Comparison of ENCODE assay signal across 8 cellular contexts in the genomic region with DNA sequence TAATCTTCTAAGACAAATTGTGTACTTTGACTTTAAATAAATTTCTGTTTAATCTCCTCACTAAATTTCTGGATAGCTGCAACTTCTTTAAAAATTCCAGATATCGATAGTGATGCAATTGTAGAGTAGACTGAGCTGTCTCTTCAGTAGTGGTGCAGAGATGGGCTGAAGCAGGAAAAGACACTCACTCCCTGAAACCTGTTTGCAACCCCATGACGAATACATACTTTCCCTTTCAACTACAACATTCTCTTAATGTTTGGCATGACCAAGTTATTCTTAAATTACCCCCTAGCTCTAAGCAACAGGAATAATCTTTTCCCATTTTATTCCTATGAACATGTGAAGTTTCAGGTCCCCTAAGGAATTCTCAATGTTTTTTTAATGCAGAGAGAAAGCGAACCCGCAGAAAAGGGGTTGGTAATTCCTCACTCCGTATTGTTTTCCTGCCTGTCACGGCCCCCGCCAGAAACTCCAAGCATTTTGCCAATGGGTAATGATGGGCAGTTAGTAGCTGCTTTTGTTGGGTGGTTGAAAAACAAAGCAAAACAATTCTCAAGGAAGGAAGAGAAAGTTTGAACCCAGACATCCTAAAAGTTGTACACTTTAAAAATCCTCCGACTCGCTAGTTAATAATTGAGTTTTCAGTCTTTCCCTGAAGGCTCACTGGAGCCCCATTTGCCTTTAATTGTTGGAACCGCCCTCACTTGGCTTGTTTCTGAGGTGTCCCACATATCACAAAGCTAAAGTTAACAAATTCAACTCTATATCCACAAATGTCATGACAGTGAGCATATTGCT. TPM values are rescaled to one million over a fixed set of nuclear protein-coding genes. Genes with fewer than 3 reads are reported as not detected.
A peak's percentile ranks its signal among the peaks of the same experiment; 100 is the strongest.
DNase-seq lines count a peak whose midpoint lies in the region; ATAC-seq and TF ChIP-seq lines count a peak whose summit lies in the region.

No MANE protein-coding gene starts in this region.

- ATAC-seq in GM18519 (IDR thresholded peaks at IDR 0.05; ENCODE audit: low FRiP score, unreplicated experiment), result no peak

- CTCF ChIA-PET in CD4-positive, alpha-beta memory T cell (lab: Charles Lee; ENCODE audit: partially characterized antibody), result no interaction called here
- CTCF ChIA-PET in GM10248 (lab: Yijun Ruan, JAX), result interaction anchor here (0.8 to 1.4 kb wide), 3 partner anchors 9 to 16 kb away, joined by 3 read pairs; no protein-coding TSS in a partner anchor

- TF ChIP-seq CTCF in neutrophil (IDR thresholded peaks at IDR 0.05) (no peak), GM10248 (IDR thresholded peaks at IDR 0.05; ENCODE audit: control extremely low read depth, extremely low read depth, low read depth, missing control alignments) (no peak)

- no peaks in the 10 kb centered on the region for H3K36me3 Mint-ChIP-seq in CD4-positive, alpha-beta memory T cell

- H3K9me3 ChIP-seq in CD4-positive, alpha-beta memory T cell (ENCODE audit: control insufficient read depth in 1 of 2, low read length in 2 of 2), result no peaks in the 10 kb centered on the region
- no peaks in the 10 kb centered on the region for H3K9me3 ChIP-seq in neutrophil

- peaks cover 8% of the 10 kb centered on the region for H3K27me3 ChIP-seq in CD4-positive, alpha-beta memory T cell (ENCODE audit: insufficient read depth, low read length)
- peaks cover 53% of the 10 kb centered on the region for H3K27me3 ChIP-seq in neutrophil

- intact Hi-C loops in CD4-positive, alpha-beta memory T cell (cut with micrococcal nuclease), result no loop called here

- H3K36me3 ChIP-seq in CD4-positive, alpha-beta memory T cell (ENCODE audit: insufficient read depth, low read length), result no peaks in the 10 kb centered on the region
- no peaks in the 10 kb centered on the region for H3K36me3 ChIP-seq in neutrophil

- H3K4me3 ChIP-seq in CD4-positive, alpha-beta memory T cell (ENCODE audit: low read length in 2 of 2), result no peak overlapping the region
- peak overlapping the region; percentile 25 to 47 for H3K4me3 ChIP-seq in neutrophil (ENCODE audit: low read depth in 1 of 2, low read length in 1 of 2)

- H3K27ac Mint-ChIP-seq in CD4-positive, alpha-beta memory T cell, result no peak overlapping the region

- peak overlapping the region in 6 of 8 donors; percentile 5 to 65 (median 42) for H3K4me3 Mint-ChIP-seq in CD4-positive, alpha-beta memory T cell

- POLR2A ChIA-PET in CD4-positive, alpha-beta memory T cell (lab: Charles Lee; ENCODE audit: partially characterized antibody), result no interaction called here
- POLR2A ChIA-PET in GM10248 (lab: Yijun Ruan, JAX), result no interaction called here

- DNase-seq in CD4-positive, alpha-beta memory T cell, result no peak
- DNase-seq in NCI-H460 (ENCODE audit: extremely low read depth, low read depth), result peak; percentile 20
- peak; percentile 8 for DNase-seq in fibroblast of peridontal ligament (ENCODE audit: extremely low read depth)
- DNase-seq in activated CD4-positive, CD25-positive, alpha-beta regulatory T cell (lab: John Stamatoyannopoulos, UW), result no peak
- no peak for DNase-seq in activated CD4-positive, alpha-beta T cell treated with anti-CD3 and anti-CD28 coated beads, Interleukin-2, amount 50 U/mL, for 48 hours
- DNase-seq in GM10248 (ENCODE audit: extremely low spot score), result no peak

- H3K9me3 Mint-ChIP-seq in CD4-positive, alpha-beta memory T cell, result no peaks in the 10 kb centered on the region

- no peak overlapping the region for H3K27ac ChIP-seq in CD4-positive, alpha-beta memory T cell (ENCODE audit: low read depth, low read length)
- no peak overlapping the region for H3K27ac ChIP-seq in neutrophil

- peaks cover 16 to 20% of the 10 kb centered on the region in 2 donors for H3K27me3 Mint-ChIP-seq in CD4-positive, alpha-beta memory T cell

- H3K4me1 ChIP-seq in CD4-positive, alpha-beta memory T cell (ENCODE audit: insufficient read depth, low read length), result peaks cover 4% of the 10 kb centered on the region
- H3K4me1 ChIP-seq in neutrophil (ENCODE audit: control insufficient read depth in 1 of 2, insufficient read depth in 1 of 2, low read depth in 1 of 2, low read length in 1 of 2), result peaks cover 11 to 13% of the 10 kb centered on the region in 2 experiments

- H3K4me1 Mint-ChIP-seq in CD4-positive, alpha-beta memory T cell, result peaks cover 0 to 10% (median 5%) of the 10 kb centered on the region in 4 donors

RNA-seq across cellular contexts. Expression of a gene that starts 1.2 kb away (rescaled TPM):
- total RNA-seq in CD4-positive, alpha-beta memory T cell, result not detected
- not detected for polyA plus RNA-seq in CD4-positive, alpha-beta memory T cell
- 4.2 and 5.7 TPM in 2 replicates for total RNA-seq in NCI-H460 (2014; rRNA removed; shearing (Covaris generic))
- 3.3 and 5.7 TPM in 2 replicates for polyA plus RNA-seq in NCI-H460 (2014; cell fraction: nucleus; rRNA removed)

Comparison
In these comparisons a context has a peak if more than half of its experiments do, and no peak if none do; other contexts are left out.
1. DNase-seq: peak in NCI-H460 (single experiment) and fibroblast of peridontal ligament (single experiment); none in CD4-positive, alpha-beta memory T cell (0 of 5), activated CD4-positive, CD25-positive, alpha-beta regulatory T cell (0 of 4), activated CD4-positive, alpha-beta T cell treated with anti-CD3 and anti-CD28 coated beads, Interleukin-2, amount 50 U/mL, for 48 hours (0 of 2) and GM10248 (single experiment).
2. H3K4me3 ChIP-seq: peak in neutrophil (2 of 2); none in CD4-positive, alpha-beta memory T cell (0 of 2).